In genomic region chrX:56764975-56765791, GRCh38 we compare ENCODE assay signal across 9 cellular contexts. TPM values are rescaled to one million over a fixed set of nuclear protein-coding genes. Genes with fewer than 3 reads are reported as not detected.
A peak's percentile ranks its signal among the peaks of the same experiment; 100 is the strongest.
DNase-seq lines count a peak whose midpoint lies in the region; ATAC-seq and TF ChIP-seq lines count a peak whose summit lies in the region.
"Had no signal": no experiment of that assay in that cellular context is flagged by ENCODE, and none has a peak within 500 bp of the region (broad histone marks: within the 10 kb centered on the region; RNA-seq: fewer than 3 reads in every experiment).

No MANE protein-coding gene starts in this region.

- no peak overlapping the region for H3K4me2 ChIP-seq in PC-3 (ENCODE audit: low read length)

- H3K9me3 ChIP-seq in upper lobe of left lung, result no peaks in the 10 kb centered on the region
- H3K9me3 ChIP-seq in PC-3 (ENCODE audit: low read length), result no peaks in the 10 kb centered on the region
- H3K9me3 ChIP-seq: BE2C had no signal

- H3K36me3 ChIP-seq in upper lobe of left lung, result no peaks in the 10 kb centered on the region
- H3K36me3 ChIP-seq in PC-3 (ENCODE audit: low read depth, low read length), result no peaks in the 10 kb centered on the region
- H3K36me3 ChIP-seq: BE2C had no signal

- no peaks in the 10 kb centered on the region for H3F3A ChIP-seq in PC-3 (ENCODE audit: low read length, unreplicated experiment)

- 29 to 41% methylated on average over 15 of the region's 15 CpGs for WGBS in upper lobe of left lung, 2 donors

- H3K79me2 ChIP-seq in PC-3 (ENCODE audit: low read length), result no peaks in the 10 kb centered on the region

- H3K4me3 Mint-ChIP-seq in activated naive CD4-positive, alpha-beta T cell treated with anti-CD3 and anti-CD28 coated beads for 36 hours, result peak overlapping the region; percentile 66
- peak overlapping the region; percentile 82 for H3K4me3 Mint-ChIP-seq in T-helper 2 cell treated with Interferon-gamma antibody and Interleukin-4, amounts not matched to agents 5 μg/mL and 100 μg/mL, for 36 hours
- peak overlapping the region; percentile 79 to 94 (median 92) for H3K4me3 Mint-ChIP-seq in immature natural killer cell

- H3K9me3 Mint-ChIP-seq in activated naive CD4-positive, alpha-beta T cell treated with anti-CD3 and anti-CD28 coated beads for 36 hours, result no peaks in the 10 kb centered on the region
- no peaks in the 10 kb centered on the region for H3K9me3 Mint-ChIP-seq in T-helper 2 cell treated with Interferon-gamma antibody and Interleukin-4, amounts not matched to agents 5 μg/mL and 100 μg/mL, for 36 hours
- H3K9me3 Mint-ChIP-seq in immature natural killer cell, result no peaks in the 10 kb centered on the region

- TF ChIP-seq POLR2A in upper lobe of left lung (IDR thresholded peaks at IDR 0.05), result no peak

- POLR2A ChIA-PET in PC-3 (lab: Charles Lee; ENCODE audit: unreplicated experiment), result interaction anchor here (0.7 kb wide), 1 partner anchor 221 kb away, joined by 7 read pairs; no protein-coding TSS in a partner anchor

- H3K4me3 ChIP-seq in upper lobe of left lung, result no peak overlapping the region
- H3K4me3 ChIP-seq in PC-3 (ENCODE audit: low read length), result no peak overlapping the region

- intact Hi-C loops in activated naive CD4-positive, alpha-beta T cell treated with anti-CD3 and anti-CD28 coated beads for 36 hours (cut with micrococcal nuclease), result no loop called here
- intact Hi-C loops in posterior vena cava (cut with DNase I), result no loop called here
- intact Hi-C loops in PC-3 (cut with micrococcal nuclease), result no loop called here

- H3K27ac ChIP-seq in upper lobe of left lung (peak overlapping the region; percentile 7 to 87 (median 46)), PC-3 (ENCODE audit: low read length) (no peak overlapping the region)

- no peak for TF ChIP-seq EP300 in upper lobe of left lung (IDR thresholded peaks at IDR 0.05)

- H3K27me3 ChIP-seq in upper lobe of left lung (no peaks in the 10 kb centered on the region), PC-3 (ENCODE audit: low read length) (no peaks in the 10 kb centered on the region)
- H3K27me3 ChIP-seq: BE2C had no signal

- no peaks in the 10 kb centered on the region for H3K27me3 Mint-ChIP-seq in activated naive CD4-positive, alpha-beta T cell treated with anti-CD3 and anti-CD28 coated beads for 36 hours (ENCODE audit: low read depth)
- H3K27me3 Mint-ChIP-seq in T-helper 2 cell treated with Interferon-gamma antibody and Interleukin-4, amounts not matched to agents 5 μg/mL and 100 μg/mL, for 36 hours (ENCODE audit: low read depth), result no peaks in the 10 kb centered on the region
- H3K27me3 Mint-ChIP-seq in immature natural killer cell (ENCODE audit: low read depth in 3 of 3), result peaks cover 1 to 22% (median 16%) of the 10 kb centered on the region in 3 donors

- H4K20me1 ChIP-seq in PC-3 (ENCODE audit: low read length), result no peaks in the 10 kb centered on the region

- peaks cover 54% of the 10 kb centered on the region for H3K4me1 Mint-ChIP-seq in activated naive CD4-positive, alpha-beta T cell treated with anti-CD3 and anti-CD28 coated beads for 36 hours (ENCODE audit: low read depth)
- H3K4me1 Mint-ChIP-seq in T-helper 2 cell treated with Interferon-gamma antibody and Interleukin-4, amounts not matched to agents 5 μg/mL and 100 μg/mL, for 36 hours (ENCODE audit: low read depth), result peaks cover 42% of the 10 kb centered on the region
- peaks cover 56 to 61% of the 10 kb centered on the region in 2 donors for H3K4me1 Mint-ChIP-seq in immature natural killer cell

- CTCF ChIA-PET in activated naive CD4-positive, alpha-beta T cell treated with anti-CD3 and anti-CD28 coated beads for 36 hours (lab: Charles Lee), result interaction anchor here (0.6 to 2.5 kb wide), 5 partner anchors 16 to 482 kb away, joined by 3 to 14 read pairs (median 3); no protein-coding TSS in a partner anchor
- CTCF ChIA-PET in PC-3 (lab: Charles Lee), result interaction anchor here (1.1 kb wide), 1 partner anchor 213 kb away, joined by 3 read pairs; no protein-coding TSS in a partner anchor

- H3K4me1 ChIP-seq in upper lobe of left lung (peaks cover 4 to 38% (median 17%) of the 10 kb centered on the region in 4 donors), PC-3 (ENCODE audit: insufficient read depth, low read length) (0 out of 2 replicates have a peak, but pooled peaks cover 4% of the 10 kb centered on the region)
- H3K4me1 ChIP-seq: BE2C had no signal

- peak overlapping the region; percentile 96 for H3K27ac Mint-ChIP-seq in activated naive CD4-positive, alpha-beta T cell treated with anti-CD3 and anti-CD28 coated beads for 36 hours
- H3K27ac Mint-ChIP-seq in T-helper 2 cell treated with Interferon-gamma antibody and Interleukin-4, amounts not matched to agents 5 μg/mL and 100 μg/mL, for 36 hours, result peak overlapping the region; percentile 94
- H3K27ac Mint-ChIP-seq in immature natural killer cell, result peak overlapping the region; percentile 91 to 96 (median 92)

- no peak overlapping the region for H2AFZ ChIP-seq in PC-3 (ENCODE audit: low read length)

- H3K36me3 Mint-ChIP-seq in activated naive CD4-positive, alpha-beta T cell treated with anti-CD3 and anti-CD28 coated beads for 36 hours (ENCODE audit: low read depth), result peaks cover 6% of the 10 kb centered on the region
- peaks cover 7% of the 10 kb centered on the region for H3K36me3 Mint-ChIP-seq in T-helper 2 cell treated with Interferon-gamma antibody and Interleukin-4, amounts not matched to agents 5 μg/mL and 100 μg/mL, for 36 hours (ENCODE audit: low read depth)
- H3K36me3 Mint-ChIP-seq in immature natural killer cell, result no peaks in the 10 kb centered on the region

- no TSS peak for BruUV-seq in PC-3 (replicated peaks; lab: Mats Ljungman, UMichigan)

- no peak for TF ChIP-seq CTCF in upper lobe of left lung (IDR thresholded peaks at IDR 0.05)
- TF ChIP-seq CTCF in PC-3 (conservative IDR thresholded peaks at IDR 0.05; ENCODE audit: low read depth, low read length), result no peak

- peak; percentile 46 for DNase-seq in activated naive CD4-positive, alpha-beta T cell treated with anti-CD3 and anti-CD28 coated beads for 36 hours
- DNase-seq in activated naive CD4-positive, alpha-beta T cell (lab: John Stamatoyannopoulos, UW), result no peak
- DNase-seq in T-helper 2 cell treated with Interferon-gamma antibody and Interleukin-4, amounts not matched to agents 5 μg/mL and 100 μg/mL, for 36 hours (ENCODE audit: low spot score), result no peak
- DNase-seq in immature natural killer cell, result peak in 2 of 3 donors; percentile 28 to 33
- DNase-seq in upper lobe of left lung, result peak in 1 of 2 donors; percentile 20
- DNase-seq in posterior vena cava (ENCODE audit: low spot score), result no peak
- DNase-seq in NOMO-1 (lab: John Stamatoyannopoulos, UW; ENCODE audit: unreplicated experiment in 2 of 2), result no peak
- no peak for DNase-seq in PC-3

- no peaks in the 10 kb centered on the region for H3K9me2 ChIP-seq in PC-3 (replicated peaks; ENCODE audit: low read length)

- ATAC-seq in upper lobe of left lung (ENCODE audit: low FRiP score in 2 of 2) (no peak), PC-3 (no peak)

- H3K9ac ChIP-seq in PC-3 (ENCODE audit: low read length), result no peak overlapping the region

RNA-seq across cellular contexts. Expression of gene NBDY, which starts 36.1 kb away (rescaled TPM):
- total RNA-seq in activated naive CD4-positive, alpha-beta T cell treated with anti-CD3 and anti-CD28 coated beads for 36 hours, result 10 to 100 TPM; 45.8 to 46.3 TPM
- polyA plus RNA-seq in immature natural killer cell, result 10 to 100 TPM; 45.8 to 49.8 (median 47.4) TPM
- 10 to 100 TPM in 5 of 6 donors, 1 to 10 TPM in 1; 9.4 to 34.2 (median 14.4) TPM for total RNA-seq in upper lobe of left lung
- 10 to 100 TPM; 30.4 to 37.8 TPM for total RNA-seq in posterior vena cava
- total RNA-seq in PC-3 (2014; rRNA removed), result 9.7 and 13.6 TPM in 2 replicates

Comparison
In these comparisons a context has a peak if more than half of its experiments do, and no peak if none do; other contexts are left out.
1. DNase-seq: peak in activated naive CD4-positive, alpha-beta T cell treated with anti-CD3 and anti-CD28 coated beads for 36 hours (single experiment) and immature natural killer cell (2 of 3); none in activated naive CD4-positive, alpha-beta T cell (0 of 4), T-helper 2 cell treated with Interferon-gamma antibody and Interleukin-4, amounts not matched to agents 5 μg/mL and 100 μg/mL, for 36 hours (single experiment), posterior vena cava (single experiment), NOMO-1 (0 of 2) and PC-3 (single experiment).
2. Peak in every context shown above with its lines, with median percentiles within 50 percentile points of each other: H3K27ac Mint-ChIP-seq and H3K4me3 Mint-ChIP-seq.